ENCODE assay signal across 8 cellular contexts in genomic region chr1:10975567-10976326, GRCh38. TPM values are rescaled to one million over a fixed set of nuclear protein-coding genes. Genes with fewer than 3 reads are reported as not detected.
DNase-seq lines count a peak whose midpoint lies in the region; ATAC-seq and TF ChIP-seq lines count a peak whose summit lies in the region.

No MANE protein-coding gene starts in this region.

- ATAC-seq in RWPE2 (ENCODE audit: low read depth) (peak; percentile 79), HG02970 (IDR thresholded peaks at IDR 0.05; ENCODE audit: low FRiP score, unreplicated experiment) (no peak)

- H3K27me3 ChIP-seq in RWPE2 (ENCODE audit: insufficient read depth, poor library complexity, severe bottlenecking), result no peaks in the 10 kb centered on the region

- no peaks in the 10 kb centered on the region for H3K36me3 ChIP-seq in RWPE2 (ENCODE audit: low read depth)

- no peak overlapping the region for H3K27ac ChIP-seq in RWPE2 (ENCODE audit: poor library complexity, severe bottlenecking)
- H3K27ac ChIP-seq in skin epidermis, result peak overlapping the region in 15 of 21 experiments; percentile 2 to 60 (median 38)

- peaks cover 5% of the 10 kb centered on the region for H3K4me1 ChIP-seq in RWPE2 (ENCODE audit: insufficient read depth, poor library complexity, severe bottlenecking)

- no peaks in the 10 kb centered on the region for H3K9me3 ChIP-seq in RWPE2 (ENCODE audit: severe bottlenecking)

- H3K4me3 ChIP-seq in RWPE2 (ENCODE audit: severe bottlenecking), result no peak overlapping the region
- no peak overlapping the region for H3K4me3 ChIP-seq in fibroblast of pulmonary artery (replicated peaks; ENCODE audit: low read depth, low read length)
- H3K4me3 ChIP-seq in skin epidermis, result no peak overlapping the region

- DNase-seq in H4 (ENCODE audit: low spot score), result peak; percentile 84
- DNase-seq in RWPE2 (ENCODE audit: low spot score), result no peak
- peak; percentile 44 for DNase-seq in fibroblast of pulmonary artery (ENCODE audit: low read depth)
- DNase-seq in COR-L47 (lab: John Stamatoyannopoulos, UW), result no peak
- no peak for DNase-seq in germinal center (ENCODE audit: low spot score)
- no peak for DNase-seq in NOMO-1 treated with DMSO at 0.1 percent for 48 hours (lab: John Stamatoyannopoulos, UW; ENCODE audit: unreplicated experiment)

- TF ChIP-seq CTCF in RWPE2 (IDR thresholded peaks at IDR 0.05; ENCODE audit: poor library complexity, severe bottlenecking) (no peak), fibroblast of pulmonary artery (IDR thresholded peaks at IDR 0.05; ENCODE audit: low read length, missing control alignments) (no peak)

RNA-seq across cellular contexts. Expression of gene TARDBP, which starts 36.7 kb away (rescaled TPM):
- 47.7 and 67.2 TPM in 2 replicates for total RNA-seq in H4 (2014; rRNA removed; shearing (Covaris generic))

Comparison
In these comparisons a context has a peak if more than half of its experiments do, and no peak if none do; other contexts are left out.
1. DNase-seq: peak in H4 (single experiment) and fibroblast of pulmonary artery (single experiment); none in RWPE2 (single experiment), COR-L47 (single experiment), germinal center (single experiment) and NOMO-1 treated with DMSO at 0.1 percent for 48 hours (single experiment).